8 cellular contexts compared by ENCODE assay signal in genomic region chr11:10807629-10808552, GRCh38. TPM values are rescaled to one million over a fixed set of nuclear protein-coding genes. Genes with fewer than 3 reads are reported as not detected.
DNase-seq lines count a peak whose midpoint lies in the region; ATAC-seq, FAIRE-seq and TF ChIP-seq lines count a peak whose summit lies in the region.

No MANE protein-coding gene starts in this region.

- peak overlapping the region; percentile 97 for H3K9ac ChIP-seq in PC-3 (ENCODE audit: low read length)

- H3K9me3 ChIP-seq in PC-3 (ENCODE audit: low read length) (no peaks in the 10 kb centered on the region), neutrophil (no peaks in the 10 kb centered on the region), testis (no peaks in the 10 kb centered on the region)

- H3K79me2 ChIP-seq in PC-3 (ENCODE audit: low read length) = peaks cover 87% of the 10 kb centered on the region

- WGBS in testis, 2 donors = 1% methylated on average over 56 to 69 of the region's 71 CpGs

- TF ChIP-seq POLR2A in GM12891 (IDR thresholded peaks at IDR 0.05; ENCODE audit: low read depth, low read length) (no peak; the same call in 1 of the 2 replicates), testis (IDR thresholded peaks at IDR 0.05) (no peak)

- intact Hi-C loops in PC-3 (cut with micrococcal nuclease) = loop anchor here (2.0 kb wide), 1 partner anchor 123 kb away; no protein-coding TSS in a partner anchor
- intact Hi-C loops in testis (cut with DNase I; ENCODE audit: low total_unique reads) = loop anchor here (5.0 kb wide), 2 partner anchors 49 to 124 kb away; partner anchors contain the start of gene ZBED5

- H3K9me2 ChIP-seq in PC-3 (replicated peaks; ENCODE audit: low read length) = no peaks in the 10 kb centered on the region

- no peak overlapping the region for H2AFZ ChIP-seq in PC-3 (ENCODE audit: low read length)

- H3K27ac ChIP-seq in PC-3 (ENCODE audit: low read length) (peak overlapping the region; percentile 95), neutrophil (peak overlapping the region; percentile 95), testis (peak overlapping the region; percentile 99 to 100)

- no TSS peak for BruUV-seq in PC-3 (replicated peaks; lab: Mats Ljungman, UMichigan)

- H3K27me3 ChIP-seq in PC-3 (ENCODE audit: low read length) (no peaks in the 10 kb centered on the region), neutrophil (no peaks in the 10 kb centered on the region), testis (no peaks in the 10 kb centered on the region)

- peaks cover 14% of the 10 kb centered on the region for H3F3A ChIP-seq in PC-3 (ENCODE audit: low read length, unreplicated experiment)

- POLR2A ChIA-PET in PC-3 (lab: Charles Lee; ENCODE audit: unreplicated experiment) = interaction anchor here (0.6 to 3.0 kb wide), 17 partner anchors 11 to 1937 kb away, joined by 3 to 73 read pairs (median 7); partner anchors contain the start of gene ZBED5

- TF ChIP-seq CTCF in PC-3 (conservative IDR thresholded peaks at IDR 0.05; ENCODE audit: low read depth, low read length) = no peak
- TF ChIP-seq CTCF in neutrophil (IDR thresholded peaks at IDR 0.05) = no peak
- no peak for TF ChIP-seq CTCF in testis (IDR thresholded peaks at IDR 0.05)

- peak; percentile 2 for ATAC-seq in HG02938 (IDR thresholded peaks at IDR 0.05; ENCODE audit: unreplicated experiment)
- no peak; the same call in 1 of the 2 replicates for ATAC-seq in PC-3

- H3K4me3 ChIP-seq in PC-3 (ENCODE audit: low read length) (peak overlapping the region; percentile 92), neutrophil (ENCODE audit: low read depth in 1 of 2, low read length in 1 of 2) (peak overlapping the region; percentile 93 to 96), testis (peak overlapping the region; percentile 92 to 100)

- H3K4me1 ChIP-seq in PC-3 (ENCODE audit: insufficient read depth, low read length) (peaks cover 45% of the 10 kb centered on the region), neutrophil (ENCODE audit: control insufficient read depth in 1 of 2, insufficient read depth in 1 of 2, low read depth in 1 of 2, low read length in 1 of 2) (peaks cover 40 to 41% of the 10 kb centered on the region in 2 experiments), testis (peaks cover 16% of the 10 kb centered on the region)

- peaks cover 47% of the 10 kb centered on the region for H3K36me3 ChIP-seq in PC-3 (ENCODE audit: low read depth, low read length)
- peaks cover 42% of the 10 kb centered on the region for H3K36me3 ChIP-seq in neutrophil
- H3K36me3 ChIP-seq in testis (ENCODE audit: low read depth, missing control alignments) = peaks cover 5% of the 10 kb centered on the region

- peaks cover 52% of the 10 kb centered on the region for H4K20me1 ChIP-seq in PC-3 (ENCODE audit: low read length)

- CTCF ChIA-PET in PC-3 (lab: Charles Lee) = interaction anchor here (1.7 kb wide), 1 partner anchor 15 kb away, joined by 9 read pairs; no protein-coding TSS in a partner anchor

- DNase-seq in GM12891 (ENCODE audit: insufficient read length, low spot score) (no peak), PC-3 (peak; percentile 25), germinal center (ENCODE audit: low spot score) (peak; percentile 53), testis (peak; percentile 67), SKM-1 treated with dmso at 0.1 percent for 144 hours (lab: John Stamatoyannopoulos, UW; ENCODE audit: unreplicated experiment) (no peak)
- peak; percentile 17 for DNase-seq in activated gamma-delta T cell treated with anti-CD3 and anti-CD28 coated beads, Interleukin-2, amount 50 U/mL, for 16 hours (ENCODE audit: low read depth)

- peak overlapping the region; percentile 92 for H3K4me2 ChIP-seq in PC-3 (ENCODE audit: low read length)

- FAIRE-seq in GM12891 (lab: Jason Lieb, UNC) = no peak

TF ChIP-seq in GM12891, 5 proteins besides CTCF, POLR2A, EP300 and RAD21:
- TF ChIP-seq PAX5 (IDR thresholded peaks at IDR 0.05; ENCODE audit: insufficient read depth, low read length, severe bottlenecking) (no peak), SPI1 (IDR thresholded peaks at IDR 0.05; ENCODE audit: low read depth, low read length) (peak; percentile 30; the same call in 1 of the 2 replicates)

RNA-seq across cellular contexts. Expression of gene EIF4G2, which starts 0.8 kb away (rescaled TPM):
- polyA plus RNA-seq in GM12891 (2012; ENCODE audit: low read depth, missing spikeins) = 304 TPM
- total RNA-seq in PC-3 (2014; rRNA removed) (999 and 1,007 TPM in 2 replicates), testis (100 to 1,000 TPM; 451 to 519 TPM)
- polyA plus RNA-seq in testis (ENCODE audit: insufficient read depth, low read depth, low replicate concordance) = 501 TPM

RNA-seq across cellular contexts. Expression of gene ZBED5, which starts 50.0 kb away (rescaled TPM):
- 21.0 TPM for polyA plus RNA-seq in GM12891 (2012; ENCODE audit: low read depth, missing spikeins)
- total RNA-seq in PC-3 (2014; rRNA removed) (19.5 and 21.0 TPM in 2 replicates), testis (10 to 100 TPM; 30.4 to 37.3 TPM)
- 27.0 TPM for polyA plus RNA-seq in testis (ENCODE audit: insufficient read depth, low read depth, low replicate concordance)

RNA-seq across cellular contexts. Expression of gene CTR9, which starts 56.8 kb away (rescaled TPM):
- 23.8 TPM for polyA plus RNA-seq in GM12891 (2012; ENCODE audit: low read depth, missing spikeins)
- total RNA-seq in PC-3 (2014; rRNA removed) = 20.0 and 21.9 TPM in 2 replicates
- 10 to 100 TPM; 47.3 to 50.9 TPM for total RNA-seq in testis
- 48.6 TPM for polyA plus RNA-seq in testis (ENCODE audit: insufficient read depth, low read depth, low replicate concordance)

Comparison
In these comparisons a context has a peak if more than half of its experiments do, and no peak if none do; other contexts are left out.
1. DNase-seq: peak in PC-3 (single experiment), activated gamma-delta T cell treated with anti-CD3 and anti-CD28 coated beads, Interleukin-2, amount 50 U/mL, for 16 hours (single experiment), germinal center (single experiment) and testis (single experiment); none in GM12891 (single experiment) and SKM-1 treated with dmso at 0.1 percent for 144 hours (single experiment).
2. Peak in every context shown above with its lines, with median percentiles within 50 percentile points of each other: H3K27ac ChIP-seq and H3K4me3 ChIP-seq.